ENCODE assay signal across 20 cellular contexts in genomic region chr13:93767231-93767916, GRCh38.
DNase-seq lines count a peak whose midpoint lies in the region; TF ChIP-seq lines count a peak whose summit lies in the region.
"Had no signal": no experiment of that assay in that cellular context is flagged by ENCODE, and none has a peak within 500 bp of the region (broad histone marks: within the 10 kb centered on the region; RNA-seq: fewer than 3 reads in every experiment).

No MANE protein-coding gene starts in this region.

- H3K27ac Mint-ChIP-seq in mesothelial cell of epicardium: peak overlapping the region; percentile 73
- H3K27ac Mint-ChIP-seq: HFFc6 had no signal

- H3K4me1 Mint-ChIP-seq in mesothelial cell of epicardium: peaks cover 54% of the 10 kb centered on the region

- no peaks in the 10 kb centered on the region for H3K36me3 ChIP-seq in urinary bladder (ENCODE audit: insufficient read depth)
- H3K36me3 ChIP-seq: SJSA1 had no signal

- H3K27ac ChIP-seq in coronary artery (peak overlapping the region in 1 of 2 donors; percentile 68), urinary bladder (ENCODE audit: low read depth) (peak overlapping the region; percentile 38)
- H3K27ac ChIP-seq: GM23248, RWPE1, SJSA1 had no signal

- peak overlapping the region; percentile 42 for H3K4me3 ChIP-seq in coronary artery
- H3K4me3 ChIP-seq in urinary bladder (ENCODE audit: low read depth, low read length): no peak overlapping the region
- H3K4me3 ChIP-seq: GM12878, GM23248, K562, SJSA1 had no signal

- H3K27me3 Mint-ChIP-seq in mesothelial cell of epicardium (ENCODE audit: low read depth): no peaks in the 10 kb centered on the region

- no peaks in the 10 kb centered on the region for H3K4me1 ChIP-seq in urinary bladder (ENCODE audit: insufficient read depth)
- H3K4me1 ChIP-seq: SJSA1 had no signal

- no peak for TF ChIP-seq CTCF in coronary artery (IDR thresholded peaks at IDR 0.05)
- TF ChIP-seq CTCF in mesothelial cell of epicardium (IDR thresholded peaks at IDR 0.05; ENCODE audit: unreplicated experiment): no peak

- WGBS in urinary bladder: 41% methylated on average over 9 of the region's 9 CpGs

- no peak overlapping the region for H3K4me3 Mint-ChIP-seq in mesothelial cell of epicardium
- H3K4me3 Mint-ChIP-seq: HFFc6 had no signal

- peak; percentile 65 for DNase-seq in NCI-H2171 treated with DMSO at 0.1 percent for 48 hours (lab: John Stamatoyannopoulos, UW)
- no peak for DNase-seq in NCI-H2171 (lab: John Stamatoyannopoulos, UW)
- DNase-seq in coronary artery (ENCODE audit: low spot score): no peak
- no peak for DNase-seq in mesothelial cell of epicardium (ENCODE audit: low spot score in 2 of 2, unreplicated experiment in 2 of 2)
- DNase-seq in anterior cingulate cortex (lab: John Stamatoyannopoulos, UW): no peak
- DNase-seq in stimulated activated CD4-positive, alpha-beta T cell treated with anti-CD3 and anti-CD28 coated beads, Interleukin-4, amount 100 ng/mL, for 24 hours: no peak
- DNase-seq in NK-92 (lab: John Stamatoyannopoulos, UW; ENCODE audit: unreplicated experiment): no peak
- DNase-seq: 8988T, C1 segment of cervical spinal cord, GM23248, HFFc6, NCI-H146, NCI-H2081 treated with DMSO at 0.1 percent for 48 hours, NCI-H446, NCI-H774 had no signal

- peaks cover 4% of the 10 kb centered on the region for H3K36me3 Mint-ChIP-seq in mesothelial cell of epicardium

- peaks cover 6% of the 10 kb centered on the region for H3K9me3 Mint-ChIP-seq in mesothelial cell of epicardium
- H3K9me3 Mint-ChIP-seq: HFFc6 had no signal
